ENCODE assay signal across 1 cellular context in genomic region chr19:39746836-39747529, GRCh38.
TF ChIP-seq lines count a peak whose summit lies in the region.

No MANE protein-coding gene starts in this region.

TF ChIP-seq in HepG2, 621 proteins besides CTCF, POLR2A, EP300 and RAD21:
- TF ChIP-seq ZNF343 (CRISPR knock-in tag; IDR thresholded peaks at IDR 0.05): no peak
- no peak for TF ChIP-seq ZNF83 (CRISPR knock-in tag; IDR thresholded peaks at IDR 0.05; ENCODE audit: borderline replicate concordance)
- no peak for TF ChIP-seq SRF (IDR thresholded peaks at IDR 0.05; ENCODE audit: low read depth, low read length)
- TF ChIP-seq TGIF2 (CRISPR knock-in tag; IDR thresholded peaks at IDR 0.05): no peak
- TF ChIP-seq ELF3 (CRISPR knock-in tag; IDR thresholded peaks at IDR 0.05): no peak
- no peak for TF ChIP-seq ZNF33A (CRISPR knock-in tag; IDR thresholded peaks at IDR 0.05; ENCODE audit: borderline replicate concordance)
- no peak for TF ChIP-seq AFF4 (CRISPR knock-in tag; IDR thresholded peaks at IDR 0.05)
- TF ChIP-seq SCMH1 (CRISPR knock-in tag; IDR thresholded peaks at IDR 0.05; ENCODE audit: borderline replicate concordance): no peak
- no peak for TF ChIP-seq KLF12 (CRISPR knock-in tag; IDR thresholded peaks at IDR 0.05; ENCODE audit: borderline replicate concordance)
- no peak for TF ChIP-seq RFXANK (CRISPR knock-in tag; IDR thresholded peaks at IDR 0.05)
- no peak for TF ChIP-seq PLSCR1 (CRISPR knock-in tag; IDR thresholded peaks at IDR 0.05; ENCODE audit: borderline replicate concordance)
- TF ChIP-seq ZNF709 (CRISPR knock-in tag; IDR thresholded peaks at IDR 0.05): no peak
- TF ChIP-seq SAP130 (CRISPR knock-in tag; IDR thresholded peaks at IDR 0.05; ENCODE audit: low read depth): no peak
- TF ChIP-seq ZNF12 (CRISPR knock-in tag; IDR thresholded peaks at IDR 0.05): no peak
- no peak for TF ChIP-seq ZNF776 (CRISPR knock-in tag; IDR thresholded peaks at IDR 0.05)
- no peak for TF ChIP-seq SALL2 (CRISPR knock-in tag; IDR thresholded peaks at IDR 0.05)
- TF ChIP-seq SMYD3 (CRISPR knock-in tag; IDR thresholded peaks at IDR 0.05): no peak
- no peak for TF ChIP-seq RARA (CRISPR knock-in tag; IDR thresholded peaks at IDR 0.05)
TF ChIP-seq in HepG2: peak in this region for 0.
